In the genomic region with DNA sequence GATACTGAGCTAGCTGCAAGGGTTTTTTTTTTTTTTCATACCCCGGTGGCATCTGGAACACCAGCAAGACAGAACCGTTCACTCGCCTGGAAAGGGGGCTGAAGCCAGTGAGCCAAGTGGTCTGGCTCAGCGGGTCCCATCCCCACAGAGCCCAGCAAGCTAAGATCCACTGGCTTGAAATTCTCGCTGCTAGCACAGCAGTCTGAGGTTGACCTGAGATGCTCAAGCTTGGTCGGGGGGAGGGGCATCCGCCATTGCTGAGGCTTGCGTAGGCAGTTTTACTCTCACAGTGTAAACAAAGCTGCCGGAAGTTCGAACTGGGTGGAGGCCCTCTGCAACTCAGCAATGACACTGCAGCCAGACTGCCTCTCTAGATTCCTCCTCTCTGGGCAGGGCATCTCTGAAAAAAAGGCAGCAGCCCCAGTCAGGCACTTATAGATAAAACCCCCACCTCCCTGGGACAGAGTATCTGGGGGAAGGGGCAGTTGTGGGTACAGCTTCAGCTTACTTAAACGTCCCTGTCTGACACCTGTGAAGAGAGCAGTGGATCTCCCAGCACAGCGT, we compare ENCODE assay signal across 10 cellular contexts. TPM values are rescaled to one million over a fixed set of nuclear protein-coding genes. Genes with fewer than 3 reads are reported as not detected.
DNase-seq lines count a peak whose midpoint lies in the region; ATAC-seq and TF ChIP-seq lines count a peak whose summit lies in the region.
"Had no signal": no experiment of that assay in that cellular context is flagged by ENCODE, and none has a peak within 500 bp of the region (broad histone marks: within the 10 kb centered on the region; RNA-seq: fewer than 3 reads in every experiment).

No MANE protein-coding gene starts in this region.

- H3K27me3 ChIP-seq in hepatocyte (no peaks in the 10 kb centered on the region), stomach (no peaks in the 10 kb centered on the region)
- H3K27me3 ChIP-seq: neutrophil had no signal

- TF ChIP-seq POLR2A in stomach (IDR thresholded peaks at IDR 0.05), result no peak

- no peaks in the 10 kb centered on the region for H3K79me2 ChIP-seq in hepatocyte

- peak; percentile 45 for DNase-seq in activated T-helper 1 cell treated with Interleukin-2 at 50 U/mL for 16 hours (ENCODE audit: low read depth)
- no peak for DNase-seq in activated T-helper 1 cell treated with anti-CD3 and anti-CD28 coated beads, Interleukin-12 subunit alpha, Interleukin-12 subunit beta, Interleukin-2, Interleukin-4 antibody, amounts not matched to agents 30 ng/mL and 10 ng/mL and 1 ng/mL, durations not matched to agents 14 hours and 24 hours and 36 hours (ENCODE audit: low spot score)
- DNase-seq in activated T-cell treated with anti-CD3 and anti-CD28 coated beads, Interleukin-2, amount 50 U/mL, for 1 hour, result peak; percentile 45
- DNase-seq in hepatocyte (ENCODE audit: low spot score), result peak; percentile 88
- DNase-seq in stomach, result peak; percentile 56

- no peak for ATAC-seq in GM18520 (IDR thresholded peaks at IDR 0.05; ENCODE audit: unreplicated experiment)
- ATAC-seq in HG02852 (IDR thresholded peaks at IDR 0.05; ENCODE audit: unreplicated experiment), result no peak
- no peak for ATAC-seq in GM18517 (IDR thresholded peaks at IDR 0.05; ENCODE audit: unreplicated experiment)

- TF ChIP-seq EP300 in stomach (IDR thresholded peaks at IDR 0.05), result no peak

- WGBS in hepatocyte (ENCODE audit: low lambda C conversion rate, missing lambda C conversion rate), result 56% methylated on average over 12 of the region's 12 CpGs
- WGBS in stomach, 5 donors, result 37 to 62% (median 42%) methylated on average over 11 to 12 of the region's 12 CpGs

- peaks cover 14% of the 10 kb centered on the region for H3K4me1 Mint-ChIP-seq in activated T-helper 1 cell treated with anti-CD3 and anti-CD28 coated beads, Interleukin-12 subunit alpha, Interleukin-12 subunit beta, Interleukin-2, Interleukin-4 antibody, amounts not matched to agents 30 ng/mL and 10 ng/mL and 1 ng/mL, durations not matched to agents 14 hours and 24 hours and 36 hours (ENCODE audit: low read depth)

- H2AFZ ChIP-seq in hepatocyte, result peak overlapping the region; percentile 57

- no peaks in the 10 kb centered on the region for H4K20me1 ChIP-seq in hepatocyte (ENCODE audit: insufficient read depth, poor library complexity, severe bottlenecking)

- H3K4me3 Mint-ChIP-seq in activated T-helper 1 cell treated with anti-CD3 and anti-CD28 coated beads, Interleukin-12 subunit alpha, Interleukin-12 subunit beta, Interleukin-2, Interleukin-4 antibody, amounts not matched to agents 30 ng/mL and 10 ng/mL and 1 ng/mL, durations not matched to agents 14 hours and 24 hours and 36 hours, result no peak overlapping the region

- peaks cover 10% of the 10 kb centered on the region for H3K4me1 ChIP-seq in hepatocyte (ENCODE audit: insufficient read depth)
- peaks cover 0 to 17% (median 15%) of the 10 kb centered on the region in 4 donors for H3K4me1 ChIP-seq in stomach

- H3K4me2 ChIP-seq in hepatocyte, result peak overlapping the region; percentile 66

- H3K27ac ChIP-seq in hepatocyte, result peak overlapping the region; percentile 83
- H3K27ac ChIP-seq in stomach, result no peak overlapping the region
- H3K27ac ChIP-seq: neutrophil, VCaP had no signal

- TF ChIP-seq CTCF in hepatocyte (IDR thresholded peaks at IDR 0.05; ENCODE audit: poor library complexity) (no peak), stomach (IDR thresholded peaks at IDR 0.05) (no peak)

- H3K36me3 ChIP-seq in hepatocyte (replicated peaks; ENCODE audit: insufficient read depth, low read depth) (no peaks in the 10 kb centered on the region), stomach (no peaks in the 10 kb centered on the region)
- H3K36me3 ChIP-seq: neutrophil had no signal

- no peak overlapping the region for H3K27ac Mint-ChIP-seq in activated T-helper 1 cell treated with anti-CD3 and anti-CD28 coated beads, Interleukin-12 subunit alpha, Interleukin-12 subunit beta, Interleukin-2, Interleukin-4 antibody, amounts not matched to agents 30 ng/mL and 10 ng/mL and 1 ng/mL, durations not matched to agents 14 hours and 24 hours and 36 hours

- H3K9me3 ChIP-seq in hepatocyte (ENCODE audit: low read depth), result no peaks in the 10 kb centered on the region
- H3K9me3 ChIP-seq in stomach, result no peaks in the 10 kb centered on the region
- H3K9me3 ChIP-seq: neutrophil had no signal

- H3K4me3 ChIP-seq in hepatocyte, result no peak overlapping the region
- no peak overlapping the region for H3K4me3 ChIP-seq in stomach

- peaks cover 4% of the 10 kb centered on the region for H3K36me3 Mint-ChIP-seq in activated T-helper 1 cell treated with anti-CD3 and anti-CD28 coated beads, Interleukin-12 subunit alpha, Interleukin-12 subunit beta, Interleukin-2, Interleukin-4 antibody, amounts not matched to agents 30 ng/mL and 10 ng/mL and 1 ng/mL, durations not matched to agents 14 hours and 24 hours and 36 hours (ENCODE audit: low read depth)

- H3K27me3 Mint-ChIP-seq in activated T-helper 1 cell treated with anti-CD3 and anti-CD28 coated beads, Interleukin-12 subunit alpha, Interleukin-12 subunit beta, Interleukin-2, Interleukin-4 antibody, amounts not matched to agents 30 ng/mL and 10 ng/mL and 1 ng/mL, durations not matched to agents 14 hours and 24 hours and 36 hours (ENCODE audit: insufficient read depth), result peaks cover 16% of the 10 kb centered on the region

- no peaks in the 10 kb centered on the region for H3K9me2 ChIP-seq in hepatocyte (replicated peaks; ENCODE audit: insufficient read depth)

- intact Hi-C loops in activated T-helper 1 cell treated with anti-CD3 and anti-CD28 coated beads, Interleukin-12 subunit alpha, Interleukin-12 subunit beta, Interleukin-2, Interleukin-4 antibody, amounts not matched to agents 30 ng/mL and 10 ng/mL and 1 ng/mL, durations not matched to agents 14 hours and 24 hours and 36 hours (cut with micrococcal nuclease), result no loop called here
- intact Hi-C loops in stomach (cut with DNase I; ENCODE audit: low total_unique reads), result no loop called here

- H3K9me3 Mint-ChIP-seq in activated T-helper 1 cell treated with anti-CD3 and anti-CD28 coated beads, Interleukin-12 subunit alpha, Interleukin-12 subunit beta, Interleukin-2, Interleukin-4 antibody, amounts not matched to agents 30 ng/mL and 10 ng/mL and 1 ng/mL, durations not matched to agents 14 hours and 24 hours and 36 hours, result peaks cover 14% of the 10 kb centered on the region

RNA-seq across cellular contexts. Expression of a gene that starts 5.1 kb away (rescaled TPM):
- total RNA-seq in activated T-helper 1 cell treated with anti-CD3 and anti-CD28 coated beads, Interleukin-12 subunit alpha, Interleukin-12 subunit beta, Interleukin-2, Interleukin-4 antibody, amounts not matched to agents 30 ng/mL and 10 ng/mL and 1 ng/mL, durations not matched to agents 14 hours and 24 hours and 36 hours, result 29.8 and 31.7 TPM in 2 replicates
- total RNA-seq in hepatocyte (52.9 and 62.3 TPM in 2 replicates), stomach (10 to 100 TPM; 10.4 to 83.5 (median 18.7) TPM)
- polyA plus RNA-seq in hepatocyte (6.9 and 8.3 TPM in 2 replicates), stomach (1 to 10 TPM; 4.4 to 5.7 (median 5.3) TPM)

RNA-seq across cellular contexts. Expression of a gene that starts 31.0 kb away (rescaled TPM):
- 29.2 and 36.0 TPM in 2 replicates for total RNA-seq in activated T-helper 1 cell treated with anti-CD3 and anti-CD28 coated beads, Interleukin-12 subunit alpha, Interleukin-12 subunit beta, Interleukin-2, Interleukin-4 antibody, amounts not matched to agents 30 ng/mL and 10 ng/mL and 1 ng/mL, durations not matched to agents 14 hours and 24 hours and 36 hours
- total RNA-seq in hepatocyte (51.6 and 60.1 TPM in 2 replicates), stomach (10 to 100 TPM; 12.5 to 33.4 (median 24.3) TPM)
- polyA plus RNA-seq in hepatocyte (45.0 and 45.9 TPM in 2 replicates), stomach (10 to 100 TPM in 2 of 3 donors, 1 to 10 TPM in 1; 8.9 to 26.2 (median 10.2) TPM)
